In genomic region chr14:36579573-36580140, GRCh38 we compare ENCODE assay signal across 19 cellular contexts. TPM values are rescaled to one million over a fixed set of nuclear protein-coding genes. Genes with fewer than 3 reads are reported as not detected.
DNase-seq lines count a peak whose midpoint lies in the region; ATAC-seq and TF ChIP-seq lines count a peak whose summit lies in the region.
"Had no signal": no experiment of that assay in that cellular context is flagged by ENCODE, and none has a peak within 500 bp of the region (broad histone marks: within the 10 kb centered on the region; RNA-seq: fewer than 3 reads in every experiment).

No MANE protein-coding gene starts in this region.

- DNase-seq in GM10266 (ENCODE audit: extremely low spot score) (peak; percentile 24), H9 (peak; percentile 58), ecto neural progenitor cell (ENCODE audit: low spot score) (peak; percentile 51)
- DNase-seq: ACHN; EL; NCI-H1436 treated with DMSO at 0.1 percent for 48 hours; NCI-H2081 treated with DMSO at 0.1 percent for 48 hours; NCI-H345; NCI-H69; NK-92 treated with Interleukin-12 subunit alpha and Interleukin-12 subunit beta, amount 100 ng/mL, for 24 hours; T-cell had no signal

- no peak overlapping the region for H2BK5ac ChIP-seq in H9 (ENCODE audit: insufficient read length, low read length)

- H3K27ac ChIP-seq in H9 (ENCODE audit: insufficient read length, low read depth, low read length) (no peak overlapping the region), layer of hippocampus (ENCODE audit: low read depth, low read length) (peak overlapping the region; percentile 18)
- H3K27ac ChIP-seq: SJSA1 had no signal

- no peak overlapping the region for H4K91ac ChIP-seq in H9 (ENCODE audit: insufficient read length, low read depth, low read length)

- peak overlapping the region in 1 of 2 experiments; percentile 74; a peak in 3 of 5 replicates for H3K4me3 Mint-ChIP-seq in H9
- H3K4me3 Mint-ChIP-seq: T-cell had no signal

- peaks cover 90% of the 10 kb centered on the region for H3K27me3 ChIP-seq in H9 (ENCODE audit: insufficient read depth, low read length)
- H3K27me3 ChIP-seq in layer of hippocampus (ENCODE audit: control insufficient read depth, insufficient read depth, low read length), result peaks cover 38% of the 10 kb centered on the region

- no peak overlapping the region for H3K14ac ChIP-seq in H9 (ENCODE audit: insufficient read depth, low read length)

- WGBS in H9 (ENCODE audit: extremely low coverage, insufficient read length, low lambda C conversion rate), result no CpG with 5 or more reads among the region's 22 CpGs

- H3K9me3 Mint-ChIP-seq in H9, result peaks cover 0 to under 1% of the 10 kb centered on the region in 2 experiments; a peak in 1 of 5 replicates
- H3K9me3 Mint-ChIP-seq: T-cell had no signal

- H3K18ac ChIP-seq in H9 (ENCODE audit: insufficient read length, low read depth, low read length), result no peak overlapping the region

- no peaks in the 10 kb centered on the region; a peak in 1 of 7 replicates for H3K36me3 Mint-ChIP-seq in H9 (ENCODE audit: insufficient read depth in 1 of 3, low read depth in 3 of 3)
- H3K36me3 Mint-ChIP-seq: T-cell had no signal

- TF ChIP-seq CTCF in GM10266 (IDR thresholded peaks at IDR 0.05; ENCODE audit: control insufficient read depth, insufficient read depth, low read depth, missing control alignments) (no peak), H9 (conservative IDR thresholded peaks at IDR 0.05) (no peak)

- H2AFZ ChIP-seq in H9 (ENCODE audit: low read length), result no peak overlapping the region

- H2BK20ac ChIP-seq in H9 (ENCODE audit: low read depth, low read length, poor library complexity, severe bottlenecking), result no peak overlapping the region

- H3K23ac ChIP-seq in H9 (ENCODE audit: insufficient read length, low read depth, low read length), result no peak overlapping the region

- no peak overlapping the region for H3K9ac ChIP-seq in H9 (ENCODE audit: extremely low read depth, insufficient read length, low read length)

- H2BK120ac ChIP-seq in H9 (ENCODE audit: low read depth, low read length, poor library complexity, severe bottlenecking), result no peak overlapping the region

- no peak overlapping the region for H2AK5ac ChIP-seq in H9 (ENCODE audit: insufficient read length, low read length)

- H3K4ac ChIP-seq in H9 (ENCODE audit: low read depth, low read length), result no peak overlapping the region

- peaks cover 4% of the 10 kb centered on the region for H4K20me1 ChIP-seq in H9 (ENCODE audit: control insufficient read depth, insufficient read depth, insufficient read length)

- H3K4me2 ChIP-seq in H9 (ENCODE audit: insufficient read depth, insufficient read length, low read length), result peak overlapping the region; percentile 61

- no peak overlapping the region for H2BK15ac ChIP-seq in H9 (ENCODE audit: low read depth, low read length)

- peaks cover 2 to 28% of the 10 kb centered on the region in 2 experiments; a peak in 3 of 4 replicates for H3K4me1 Mint-ChIP-seq in H9
- H3K4me1 Mint-ChIP-seq: T-cell had no signal

- no peak overlapping the region for H3T11ph ChIP-seq in H9 (ENCODE audit: low read length)

- H3K9me3 ChIP-seq in H9 (ENCODE audit: control insufficient read depth, low read depth, low read length), result no peaks in the 10 kb centered on the region
- H3K9me3 ChIP-seq: SJSA1 had no signal

- no peak overlapping the region for H4K8ac ChIP-seq in H9 (replicated peaks; ENCODE audit: insufficient read length, low read depth, low read length)

- no peak overlapping the region for H3K56ac ChIP-seq in H9 (ENCODE audit: insufficient read length, low read depth, low read length)

- H3K27ac Mint-ChIP-seq in H9, result no peak overlapping the region
- H3K27ac Mint-ChIP-seq: T-cell had no signal

- H3K4me1 ChIP-seq in H9 (ENCODE audit: insufficient read depth, low read length), result no peaks in the 10 kb centered on the region

- H2BK12ac ChIP-seq in H9 (ENCODE audit: insufficient read length, low read depth, low read length), result no peak overlapping the region

- H3K79me1 ChIP-seq in H9 (ENCODE audit: insufficient read depth, low read depth, low read length, poor library complexity, severe bottlenecking), result no peaks in the 10 kb centered on the region

- peaks cover 15% of the 10 kb centered on the region for H3K23me2 ChIP-seq in H9 (ENCODE audit: insufficient read length, low read depth, low read length, poor library complexity, severe bottlenecking)

- no peak for ATAC-seq in GM21737 (IDR thresholded peaks at IDR 0.05; ENCODE audit: unreplicated experiment)
- ATAC-seq in HG03342 (IDR thresholded peaks at IDR 0.05; ENCODE audit: unreplicated experiment), result no peak
- ATAC-seq in HG03025 (IDR thresholded peaks at IDR 0.05; ENCODE audit: low FRiP score, unreplicated experiment), result no peak
- ATAC-seq in GM18907 (IDR thresholded peaks at IDR 0.05; ENCODE audit: unreplicated experiment), result no peak
- ATAC-seq: K562, T-cell had no signal

- H4K5ac ChIP-seq in H9 (ENCODE audit: insufficient read length, low read depth, low read length), result no peak overlapping the region

- H3K27me3 Mint-ChIP-seq in H9 (ENCODE audit: low read depth), result peaks cover 37% of the 10 kb centered on the region

- H3K79me2 ChIP-seq in H9 (ENCODE audit: insufficient read depth, low read length), result no peaks in the 10 kb centered on the region

RNA-seq across cellular contexts. Expression of gene NKX2-8, which starts 2.8 kb away (rescaled TPM):
- not detected in 2 replicates for total RNA-seq in H9 (2021)
- total RNA-seq: HT-29, K562, SJSA1, T-cell had no signal

RNA-seq across cellular contexts. Expression of gene NKX2-1, which starts 59.6 kb away (rescaled TPM):
- not detected in 2 replicates for total RNA-seq in H9 (2021)
- total RNA-seq: HT-29, SJSA1 had no signal
